ENCODE assay signal across 16 cellular contexts in the genomic region with DNA sequence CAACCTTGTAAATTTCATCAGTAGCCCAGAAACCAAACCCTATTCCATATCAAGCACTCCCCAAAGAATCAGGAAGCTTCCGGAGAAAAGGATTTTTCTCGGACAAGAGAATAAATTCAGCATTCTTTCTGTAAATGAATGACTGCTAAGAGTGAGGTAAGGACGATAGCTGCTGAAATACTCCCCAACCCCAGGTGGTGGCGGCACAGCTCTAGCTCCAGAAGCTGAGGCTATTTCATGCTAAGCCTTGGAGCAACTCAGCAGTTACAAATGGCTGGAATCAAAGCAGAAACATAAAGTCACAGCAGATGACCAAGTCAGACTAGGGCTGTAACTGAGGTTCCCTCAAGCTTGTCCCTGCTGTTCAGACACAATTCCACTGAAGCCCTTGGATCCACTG. TPM values are rescaled to one million over a fixed set of nuclear protein-coding genes. Genes with fewer than 3 reads are reported as not detected.
DNase-seq lines count a peak whose midpoint lies in the region; ATAC-seq and TF ChIP-seq lines count a peak whose summit lies in the region.
"Had no signal": no experiment of that assay in that cellular context is flagged by ENCODE, and none has a peak within 500 bp of the region (broad histone marks: within the 10 kb centered on the region; RNA-seq: fewer than 3 reads in every experiment).

No MANE protein-coding gene starts in this region.

- H3K27me3 Mint-ChIP-seq in nephron (ENCODE audit: low read depth): no peaks in the 10 kb centered on the region

- H3K36me3 Mint-ChIP-seq in nephron (ENCODE audit: low read depth): no peaks in the 10 kb centered on the region

- H3K27ac Mint-ChIP-seq in nephron: no peak overlapping the region

- ATAC-seq in GM18861 (IDR thresholded peaks at IDR 0.05; ENCODE audit: unreplicated experiment): no peak
- no peak for ATAC-seq in GM19328 (IDR thresholded peaks at IDR 0.05; ENCODE audit: unreplicated experiment)
- ATAC-seq: body of pancreas had no signal

- no peak overlapping the region for H3K4me3 Mint-ChIP-seq in nephron

- DNase-seq in M059J (ENCODE audit: low read depth) (peak; percentile 7), cardiac fibroblast (ENCODE audit: low read depth in 2 of 2) (peak in 1 of 2 donors; percentile 11), amniotic stem cell (lab: John Stamatoyannopoulos, UW) (no peak), NCI-H1417 (lab: John Stamatoyannopoulos, UW) (no peak)
- DNase-seq: body of pancreas; hypothalamus; Kasumi-1; NCI-H2171 treated with DMSO at 0.1 percent for 48 hours; ovary; stimulated activated CD4-positive, alpha-beta T cell treated with anti-CD3 and anti-CD28 coated beads, Interleukin-15, amount 100 ng/mL, for 24 hours; T-helper 2 cell; thyroid gland had no signal

- H3K9me3 Mint-ChIP-seq in nephron: no peaks in the 10 kb centered on the region

- peaks cover 3% of the 10 kb centered on the region for H3K4me1 Mint-ChIP-seq in nephron

- TF ChIP-seq CTCF in GM12872 (IDR thresholded peaks at IDR 0.05; ENCODE audit: insufficient read depth, low read depth, low read length): peak; percentile 7; the same call in 1 of the 3 replicates
- TF ChIP-seq CTCF in cardiac fibroblast (IDR thresholded peaks at IDR 0.05; ENCODE audit: low read depth, low read length): peak; percentile 20
- TF ChIP-seq CTCF in nephron (IDR thresholded peaks at IDR 0.05; ENCODE audit: unreplicated experiment in 3 of 3): peak; percentile 29 to 41 (median 37)

- no peak overlapping the region for H3K4me3 ChIP-seq in cardiac fibroblast (replicated peaks in 1 of 2; ENCODE audit: low read depth in 2 of 2, low read length in 2 of 2)
- H3K4me3 ChIP-seq: body of pancreas, ovary, thyroid gland had no signal

RNA-seq across cellular contexts. Expression of a gene that starts 13.9 kb away (rescaled TPM):
- total RNA-seq in M059J (2014; rRNA removed; shearing (Covaris generic)): 0.12 and 0.81 TPM in 2 replicates
